Comparison of ENCODE assay signal across 15 cellular contexts in the genomic region with DNA sequence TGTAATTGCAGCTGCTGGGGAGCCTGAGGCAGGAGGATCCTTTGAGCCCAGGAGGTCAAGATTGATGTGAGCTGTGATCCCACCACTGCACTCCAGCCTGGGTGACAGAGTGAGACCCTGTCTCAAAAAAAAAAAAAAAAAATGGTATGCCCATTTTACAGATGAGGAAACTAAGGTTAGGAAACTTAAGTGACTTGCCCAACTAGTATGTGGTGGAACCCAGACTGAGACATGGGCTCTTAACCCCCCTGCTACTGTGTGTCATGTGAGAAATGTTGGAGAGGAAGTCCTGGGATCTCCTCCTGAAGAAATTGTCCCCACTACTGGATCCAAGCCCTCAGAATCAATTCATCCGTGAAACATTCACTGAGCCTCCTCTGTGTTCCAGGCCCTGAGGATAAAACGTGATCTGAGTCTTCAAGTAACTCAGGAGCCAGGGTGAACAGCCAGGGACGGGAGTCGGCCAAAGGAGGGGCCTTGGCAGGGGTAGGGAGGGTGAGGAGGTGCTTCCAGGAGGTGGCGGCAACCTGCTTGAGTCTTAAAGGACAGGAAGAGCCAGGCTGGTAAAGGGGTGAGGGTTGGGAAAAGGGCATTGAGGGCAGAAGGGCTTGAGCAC. TPM values are rescaled to one million over a fixed set of nuclear protein-coding genes. Genes with fewer than 3 reads are reported as not detected.
DNase-seq lines count a peak whose midpoint lies in the region; ATAC-seq, FAIRE-seq and TF ChIP-seq lines count a peak whose summit lies in the region.
"Had no signal": no experiment of that assay in that cellular context is flagged by ENCODE, and none has a peak within 500 bp of the region (broad histone marks: within the 10 kb centered on the region; RNA-seq: fewer than 3 reads in every experiment).

No MANE protein-coding gene starts in this region.

- CTCF ChIA-PET in A549 (lab: Yijun Ruan, JAX) (interaction anchor here (0.7 to 2.0 kb wide), 3 partner anchors 189 to 1100 kb away, joined by 3 to 6 read pairs (median 5); no protein-coding TSS in a partner anchor), H1 (lab: Charles Lee; ENCODE audit: partially characterized antibody) (interaction anchor here (0.7 to 2.8 kb wide), 3 partner anchors 18 to 323 kb away, joined by 3 to 20 read pairs (median 4); no protein-coding TSS in a partner anchor)

- H2BK120ac ChIP-seq in H1 (replicated peaks; ENCODE audit: low read depth, low read length) (no peak overlapping the region), neuronal stem cell (ENCODE audit: low read depth, low read length) (no peak overlapping the region)

- no peak overlapping the region for H3K4me2 ChIP-seq in A549
- H3K4me2 ChIP-seq in H1 (ENCODE audit: insufficient read depth in 1 of 2, low read depth in 2 of 2, low read length in 2 of 2), result no peak overlapping the region
- H3K4me2 ChIP-seq in neuronal stem cell (ENCODE audit: insufficient read depth, low read length, poor library complexity, severe bottlenecking), result no peak overlapping the region

- H2BK5ac ChIP-seq in H1 (ENCODE audit: low read depth, low read length) (no peak overlapping the region), neuronal stem cell (ENCODE audit: low read length) (no peak overlapping the region)

- H3K4ac ChIP-seq in H1 (replicated peaks; ENCODE audit: insufficient read length, low read depth, low read length), result no peak overlapping the region
- H3K4ac ChIP-seq in neuronal stem cell (ENCODE audit: low read length), result no peak overlapping the region

- H3K27me3 ChIP-seq in H1 (replicated peaks in 1 of 4; ENCODE audit: control insufficient read depth in 3 of 4, extremely low read depth in 1 of 4, insufficient read depth in 3 of 4, low read length in 3 of 4) (peaks cover 0 to 4% (median 1%) of the 10 kb centered on the region in 4 experiments; a peak in 3 of 7 replicates), neuronal stem cell (ENCODE audit: control insufficient read depth in 3 of 3, insufficient read depth in 3 of 3, low read depth in 1 of 3, low read length in 3 of 3) (no peaks in the 10 kb centered on the region), body of pancreas (no peaks in the 10 kb centered on the region)

- H3K9ac ChIP-seq in H1 (replicated peaks in 1 of 4; ENCODE audit: extremely low read depth in 1 of 4, low read depth in 3 of 4, low read length in 3 of 4) (no peak overlapping the region), neuronal stem cell (ENCODE audit: low read depth, low read length, poor library complexity) (no peak overlapping the region)

- no peak overlapping the region for H4K91ac ChIP-seq in H1 (replicated peaks; ENCODE audit: insufficient read length, low read length)
- H4K91ac ChIP-seq in neuronal stem cell (ENCODE audit: low read depth, low read length, poor library complexity), result no peak overlapping the region

- H3K4me1 ChIP-seq in A549 (peaks cover 8% of the 10 kb centered on the region; the same call in 2 of the 3 replicates), H1 (replicated peaks in 1 of 4; ENCODE audit: control insufficient read depth in 3 of 4, insufficient read depth in 4 of 4, low read length in 3 of 4) (peaks cover 0 to 8% (median 2%) of the 10 kb centered on the region in 4 experiments; a peak in 5 of 7 replicates), neuronal stem cell (ENCODE audit: control insufficient read depth in 2 of 2, insufficient read depth in 1 of 2, low read depth in 1 of 2, low read length in 2 of 2) (peaks cover 6 to 11% of the 10 kb centered on the region in 2 donors), body of pancreas (peaks cover 12% of the 10 kb centered on the region)

- POLR2A ChIA-PET in A549 (lab: Yijun Ruan, JAX) (no interaction called here), H1 (lab: Charles Lee; ENCODE audit: partially characterized antibody) (no interaction called here)

- intact Hi-C loops in body of pancreas (cut with DNase I), result no loop called here

- peak; percentile 24; the same call in 2 of the 3 replicates for TF ChIP-seq CTCF in A549 (IDR thresholded peaks at IDR 0.05)
- no peak for TF ChIP-seq CTCF in H1 (IDR thresholded peaks at IDR 0.05; ENCODE audit: control extremely low read depth in 1 of 3, insufficient read depth in 1 of 3, low read depth in 1 of 3, low read length in 3 of 3)
- no peak for TF ChIP-seq CTCF in body of pancreas (IDR thresholded peaks at IDR 0.05)

- H3K4me3 ChIP-seq in A549, result no peak overlapping the region
- no peak overlapping the region for H3K4me3 ChIP-seq in H1 (ENCODE audit: extremely low read depth in 1 of 4, insufficient read depth in 2 of 4, low read depth in 3 of 4, low read length in 4 of 4)
- no peak overlapping the region for H3K4me3 ChIP-seq in neuronal stem cell (ENCODE audit: low read length in 2 of 2)
- H3K4me3 ChIP-seq in body of pancreas, result no peak overlapping the region

- H3K18ac ChIP-seq in H1 (ENCODE audit: extremely low read depth, low read length) (no peak overlapping the region), neuronal stem cell (ENCODE audit: low read length) (peak overlapping the region; percentile 17)

- no peaks in the 10 kb centered on the region; the same call in 1 of the 2 replicates for H3K23me2 ChIP-seq in H1 (ENCODE audit: low read depth, low read length)

- TF ChIP-seq POLR2A in A549 (IDR thresholded peaks at IDR 0.05; ENCODE audit: low read length) (no peak), H1 (IDR thresholded peaks at IDR 0.05; ENCODE audit: control extremely low read depth in 1 of 2, low read depth in 2 of 2, low read length in 2 of 2) (no peak), body of pancreas (IDR thresholded peaks at IDR 0.05) (no peak)

- H3K9me3 ChIP-seq in A549 (no peaks in the 10 kb centered on the region), H1 (ENCODE audit: insufficient read depth in 2 of 2, low read depth in 1 of 2, low read length in 1 of 2) (no peaks in the 10 kb centered on the region), neuronal stem cell (replicated peaks in 1 of 2; ENCODE audit: control insufficient read depth in 2 of 2, insufficient read depth in 1 of 2, low read depth in 1 of 2, low read length in 2 of 2) (no peaks in the 10 kb centered on the region), body of pancreas (no peaks in the 10 kb centered on the region)

- peak; percentile 35 to 44 for TF ChIP-seq RAD21 in A549 (conservative IDR thresholded peaks at IDR 0.05 in 1 of 2, IDR thresholded peaks at IDR 0.05 in 1 of 2)
- TF ChIP-seq RAD21 in H1 (IDR thresholded peaks at IDR 0.05 in 1 of 2, conservative IDR thresholded peaks at IDR 0.05 in 1 of 2; ENCODE audit: low read depth in 2 of 2, low read length in 2 of 2), result no peak

- no peak for FAIRE-seq in A549 (lab: Jason Lieb, UNC)
- no peak for FAIRE-seq in H1 (lab: Jason Lieb, UNC)

- DNase-seq in A549 (ENCODE audit: low read depth in 1 of 2, low spot score in 1 of 2) (peak in 1 of 2 experiments; percentile 60), M059J (ENCODE audit: low read depth) (peak; percentile 58), H1 (ENCODE audit: low read depth in 1 of 2, low spot score in 2 of 2) (no peak), neuronal stem cell (ENCODE audit: low spot score) (no peak), NCI-H1417 treated with DMSO at 0.1 percent for 48 hours (lab: John Stamatoyannopoulos, UW) (no peak), body of pancreas (no peak), NCI-H226 (no peak)
- DNase-seq: Calu3; CD4-positive, CD25-positive, alpha-beta regulatory T cell; NCI-H345; NK-92 treated with Interleukin-12 subunit alpha and Interleukin-12 subunit beta, amount 100 ng/mL, for 24 hours had no signal

- 31% methylated on average over 5 of the region's 5 CpGs for WGBS in A549 (ENCODE audit: missing lambda C conversion rate)
- 77% methylated on average over 5 of the region's 5 CpGs; no CpG with 5 or more reads in 1 of the 2 experiments for WGBS in H1 (ENCODE audit: extremely low coverage in 1 of 2, insufficient coverage in 1 of 2, insufficient read length in 1 of 2, insufficient replicate concordance in 2 of 2, low coverage in 1 of 2, low lambda C conversion rate in 2 of 2, missing lambda C conversion rate in 1 of 2), 2 experiments
- no CpG with 5 or more reads among the region's 5 CpGs for WGBS in neuronal stem cell (ENCODE audit: extremely low coverage in 2 of 2, insufficient read length in 2 of 2, insufficient replicate concordance in 1 of 2), 2 donors
- 55 to 68% methylated on average over 4 to 5 of the region's 5 CpGs for WGBS in body of pancreas, 2 donors

- H3K36me3 ChIP-seq in H1 (ENCODE audit: control insufficient read depth in 2 of 4, insufficient read depth in 4 of 4, low read length in 3 of 4) (no peaks in the 10 kb centered on the region), neuronal stem cell (replicated peaks in 1 of 2; ENCODE audit: control insufficient read depth in 2 of 2, insufficient read depth in 2 of 2, low read length in 2 of 2) (no peaks in the 10 kb centered on the region), body of pancreas (replicated peaks in 1 of 2; ENCODE audit: insufficient read depth in 1 of 2, low read depth in 2 of 2) (no peaks in the 10 kb centered on the region)

- no peak overlapping the region for H2BK20ac ChIP-seq in H1 (ENCODE audit: low read length)

- H3K23ac ChIP-seq in H1 (ENCODE audit: insufficient read length) (no peak overlapping the region), neuronal stem cell (ENCODE audit: low read depth, low read length, poor library complexity) (no peak overlapping the region)

- H2AFZ ChIP-seq in H1 (ENCODE audit: low read length) (no peak overlapping the region), neuronal stem cell (ENCODE audit: low read length) (peak overlapping the region; percentile 42)

- H4K5ac ChIP-seq in H1 (ENCODE audit: insufficient read length, low read depth, low read length), result no peak overlapping the region

- H2AK5ac ChIP-seq in H1 (ENCODE audit: low read depth, low read length) (no peak overlapping the region), neuronal stem cell (ENCODE audit: low read depth, low read length) (no peak overlapping the region)

- no peaks in the 10 kb centered on the region for H4K20me1 ChIP-seq in H1 (replicated peaks in 1 of 2; ENCODE audit: control insufficient read depth in 1 of 2, insufficient read depth in 2 of 2, low read length in 2 of 2)

- no peak overlapping the region for H4K8ac ChIP-seq in H1 (ENCODE audit: extremely low read depth, insufficient read depth, low read length)
- no peak overlapping the region for H4K8ac ChIP-seq in neuronal stem cell (ENCODE audit: low read depth, low read length)

- H2BK12ac ChIP-seq in H1 (ENCODE audit: low read depth, low read length), result 0 out of 2 replicates have a peak overlapping the region, but pooled peaks have one; percentile 68
- no peak overlapping the region for H2BK12ac ChIP-seq in neuronal stem cell (ENCODE audit: low read length)

- no peak overlapping the region; a peak in 1 of 6 replicates for H3K27ac ChIP-seq in A549
- H3K27ac ChIP-seq in H1 (ENCODE audit: low read depth, low read length), result no peak overlapping the region
- no peak overlapping the region for H3K27ac ChIP-seq in neuronal stem cell (replicated peaks; ENCODE audit: low read length)
- no peak overlapping the region for H3K27ac ChIP-seq in body of pancreas

- no peak overlapping the region for H3K14ac ChIP-seq in H1 (ENCODE audit: insufficient read length)
- H3K14ac ChIP-seq in neuronal stem cell (ENCODE audit: low read length), result no peak overlapping the region

- no peaks in the 10 kb centered on the region for H3K79me2 ChIP-seq in H1 (ENCODE audit: control insufficient read depth in 1 of 2, insufficient read depth in 2 of 2, low read length in 2 of 2)

- no peak for TF ChIP-seq EP300 in A549 (IDR thresholded peaks at IDR 0.05)
- TF ChIP-seq EP300 in H1 (IDR thresholded peaks at IDR 0.05; ENCODE audit: borderline replicate concordance in 1 of 2, low read depth in 2 of 2, low read length in 2 of 2), result no peak

- no peak overlapping the region for H3K56ac ChIP-seq in H1 (replicated peaks; ENCODE audit: insufficient read length, low read depth, low read length)

- ATAC-seq in A549 (peak; percentile 23 to 44; a peak in 3 of 6 replicates), HG03045 (IDR thresholded peaks at IDR 0.05; ENCODE audit: unreplicated experiment) (no peak), body of pancreas (no peak)
- ATAC-seq: Right ventricle myocardium inferior had no signal

- no peak overlapping the region for H2BK15ac ChIP-seq in H1 (ENCODE audit: low read length)
- H2BK15ac ChIP-seq in neuronal stem cell (ENCODE audit: low read length), result peak overlapping the region; percentile 12

- H3K79me1 ChIP-seq in H1 (ENCODE audit: low read depth, low read length) (no peaks in the 10 kb centered on the region), neuronal stem cell (ENCODE audit: low read depth, low read length) (no peaks in the 10 kb centered on the region)

RNA-seq across cellular contexts. Expression of a gene that starts 19.6 kb away (rescaled TPM):
- polyA plus RNA-seq in A549 (2011; rRNA removed) (not detected in 2 replicates), A549 (2017; fragmentation: RNase III; extraction: RNeasy Plus Mini Kit Qiagen cat#74134 plus additional on column Dnase treatment) (not detected in 3 replicates), H1 (2011; rRNA removed) (not detected in 2 replicates)
- polyA plus RNA-seq in A549 (2012; cell fraction: cytosol; rRNA removed), result not detected in 2 replicates
- polyA plus RNA-seq in A549 (2012; cell fraction: nucleus; rRNA removed), result not detected in 2 replicates
- polyA minus RNA-seq in A549 (2011; rRNA and poly(A)+ RNA removed), result under 0.01 TPM in 1 of 2 replicates, not detected in the other
- not detected in 2 replicates for total RNA-seq in M059J (2014; rRNA removed; shearing (Covaris generic))
- not detected in 2 replicates for total RNA-seq in H1 (2021; fragmentation: NEBNext Ultra II Directional; extraction: Animal tissue kit (Norgen Biotek cat#: 25700))
- polyA plus RNA-seq in H1 (2011; cell fraction: cytosol; rRNA removed), result not detected
- polyA plus RNA-seq in H1 (2011; cell fraction: nucleus; rRNA removed), result not detected
- polyA plus RNA-seq in H1 (2012, experiment 1 of 2), result not detected in 4 replicates
- not detected for polyA plus RNA-seq in H1 (2012, experiment 2 of 2)
- polyA plus RNA-seq in H1 (2013, experiment 1 of 2), result not detected
- polyA plus RNA-seq in H1 (2013, experiment 2 of 2), result not detected
- under 0.01 TPM in 1 of 2 replicates, not detected in the other for polyA minus RNA-seq in H1 (2011; rRNA and poly(A)+ RNA removed)
- not detected for polyA minus RNA-seq in H1 (2011; cell fraction: cytosol; rRNA and poly(A)+ RNA removed)
- polyA minus RNA-seq in H1 (2011; cell fraction: nucleus; rRNA and poly(A)+ RNA removed), result not detected
- polyA plus RNA-seq in neuronal stem cell (2013, experiment 1 of 2), result not detected
- polyA plus RNA-seq in neuronal stem cell (2013, experiment 2 of 2), result not detected
- total RNA-seq in body of pancreas, result not detected
- total RNA-seq: A172; Calu3; CD4-positive, CD25-positive, alpha-beta regulatory T cell; HT1080; Right ventricle myocardium inferior had no signal
- polyA plus RNA-seq: CD4-positive, CD25-positive, alpha-beta regulatory T cell had no signal

RNA-seq across cellular contexts. Expression of a gene that starts 34.1 kb away (rescaled TPM):
- polyA plus RNA-seq in A549 (2011; rRNA removed) (0.03 TPM in 2 replicates), A549 (2017; fragmentation: RNase III; extraction: RNeasy Plus Mini Kit Qiagen cat#74134 plus additional on column Dnase treatment) (0.04 to 0.11 TPM (median 0.05 TPM) in 3 replicates), H1 (2011; rRNA removed) (0.03 and 0.08 TPM in 2 replicates)
- 0.01 and 0.06 TPM in 2 replicates for polyA plus RNA-seq in A549 (2012; cell fraction: cytosol; rRNA removed)
- polyA plus RNA-seq in A549 (2012; cell fraction: nucleus; rRNA removed), result 0.19 and 0.28 TPM in 2 replicates
- polyA minus RNA-seq in A549 (2011; rRNA and poly(A)+ RNA removed), result 0.10 and 0.12 TPM in 2 replicates
- total RNA-seq in M059J (2014; rRNA removed; shearing (Covaris generic)), result 0.12 and 0.17 TPM in 2 replicates
- total RNA-seq in H1 (2021; fragmentation: NEBNext Ultra II Directional; extraction: Animal tissue kit (Norgen Biotek cat#: 25700)), result 0.11 TPM in 2 replicates
- polyA plus RNA-seq in H1 (2011; cell fraction: cytosol; rRNA removed), result 0.05 TPM
- 0.13 TPM for polyA plus RNA-seq in H1 (2011; cell fraction: nucleus; rRNA removed)
- 0.06 to 0.12 TPM (median 0.07 TPM) in 3 of 4 replicates, not detected in the other for polyA plus RNA-seq in H1 (2012, experiment 1 of 2)
- polyA plus RNA-seq in H1 (2012, experiment 2 of 2), result not detected
- 0.04 TPM for polyA plus RNA-seq in H1 (2013, experiment 1 of 2)
- 0.04 TPM for polyA plus RNA-seq in H1 (2013, experiment 2 of 2)
- not detected in 2 replicates for polyA minus RNA-seq in H1 (2011; rRNA and poly(A)+ RNA removed)
- polyA minus RNA-seq in H1 (2011; cell fraction: cytosol; rRNA and poly(A)+ RNA removed), result not detected
- polyA minus RNA-seq in H1 (2011; cell fraction: nucleus; rRNA and poly(A)+ RNA removed), result 0.40 TPM
- 0.24 TPM for polyA plus RNA-seq in neuronal stem cell (2013, experiment 1 of 2)
- 0.21 TPM for polyA plus RNA-seq in neuronal stem cell (2013, experiment 2 of 2)
- total RNA-seq in body of pancreas, result under 1 TPM; under 0.01 to 0.78 TPM
- total RNA-seq: A172, HT1080, Right ventricle myocardium inferior had no signal
- polyA plus RNA-seq: CD4-positive, CD25-positive, alpha-beta regulatory T cell had no signal

Comparison
In these comparisons a context has a peak if more than half of its experiments do, and no peak if none do; other contexts are left out.
1. ATAC-seq: peak in A549 (2 of 2); none in HG03045 (single experiment) and body of pancreas (single experiment).